In genomic region chr2:116088246-116088645, GRCh38 we compare ENCODE assay signal across 18 cellular contexts.
DNase-seq lines count a peak whose midpoint lies in the region; ATAC-seq and TF ChIP-seq lines count a peak whose summit lies in the region.
"Had no signal": no experiment of that assay in that cellular context is flagged by ENCODE, and none has a peak within 500 bp of the region (broad histone marks: within the 10 kb centered on the region; RNA-seq: fewer than 3 reads in every experiment).

No MANE protein-coding gene starts in this region.

- ATAC-seq in GM19023 (IDR thresholded peaks at IDR 0.05; ENCODE audit: unreplicated experiment), result no peak
- ATAC-seq in HG02852 (IDR thresholded peaks at IDR 0.05; ENCODE audit: unreplicated experiment), result no peak
- ATAC-seq: K562 had no signal

- no peak overlapping the region for H3K4me3 Mint-ChIP-seq in mesothelial cell of epicardium
- H3K4me3 Mint-ChIP-seq: CD4-positive, CD25-positive, alpha-beta regulatory T cell; CD8-positive, alpha-beta memory T cell; H9 had no signal

- no peaks in the 10 kb centered on the region for H3K36me3 ChIP-seq in testis (ENCODE audit: low read depth, missing control alignments)
- H3K36me3 ChIP-seq: BE2C had no signal

- peaks cover 5% of the 10 kb centered on the region for H3K4me1 ChIP-seq in testis
- H3K4me1 ChIP-seq: BE2C had no signal

- intact Hi-C loops in testis (cut with DNase I; ENCODE audit: low total_unique reads), result no loop called here

- H3K36me3 Mint-ChIP-seq in mesothelial cell of epicardium, result peaks cover 4% of the 10 kb centered on the region
- H3K36me3 Mint-ChIP-seq: CD4-positive, CD25-positive, alpha-beta regulatory T cell; CD8-positive, alpha-beta memory T cell had no signal

- TF ChIP-seq POLR2A in testis (IDR thresholded peaks at IDR 0.05), result no peak

- no peaks in the 10 kb centered on the region for H3K9me3 ChIP-seq in testis
- H3K9me3 ChIP-seq: BE2C had no signal

- DNase-seq in SK-MEL-5 (ENCODE audit: low read depth, low spot score), result peak; percentile 27
- DNase-seq in foreskin melanocyte, result peak; percentile 71
- no peak for DNase-seq in mesothelial cell of epicardium (ENCODE audit: low spot score in 2 of 2, unreplicated experiment in 2 of 2)
- DNase-seq in testis, result peak; percentile 73
- DNase-seq in activated CD4-positive, alpha-beta T cell treated with anti-CD3 and anti-CD28 coated beads for 1 hour, result no peak
- DNase-seq: ACHN; BE2C; C1 segment of cervical spinal cord; CD4-positive, CD25-positive, alpha-beta regulatory T cell; CD8-positive, alpha-beta memory T cell; DMS153; DMS79; GF-D8; H9; IMR-90 had no signal

- 47 to 60% methylated on average over 3 of the region's 3 CpGs for WGBS in testis, 2 donors

- in situ Hi-C loops in SK-MEL-5 (cut with HindIII; ENCODE audit: low pct_unique_long_range_greater_than_20kb, low sequenced_read_pairs), result no loop called here

- TF ChIP-seq CTCF in mesothelial cell of epicardium (IDR thresholded peaks at IDR 0.05; ENCODE audit: unreplicated experiment) (no peak), testis (IDR thresholded peaks at IDR 0.05) (no peak)

- H3K27ac Mint-ChIP-seq in mesothelial cell of epicardium, result peak overlapping the region; percentile 58
- H3K27ac Mint-ChIP-seq: CD4-positive, CD25-positive, alpha-beta regulatory T cell; CD8-positive, alpha-beta memory T cell; H9 had no signal

- H3K4me1 Mint-ChIP-seq in mesothelial cell of epicardium, result peaks cover 11% of the 10 kb centered on the region
- H3K4me1 Mint-ChIP-seq: CD4-positive, CD25-positive, alpha-beta regulatory T cell; CD8-positive, alpha-beta memory T cell had no signal

- no peaks in the 10 kb centered on the region for H3K27me3 ChIP-seq in testis
- H3K27me3 ChIP-seq: BE2C had no signal

- peak overlapping the region; percentile 74 to 84 for H3K27ac ChIP-seq in testis

- no peak overlapping the region for H3K4me3 ChIP-seq in testis
- H3K4me3 ChIP-seq: K562 had no signal

- peaks cover 28% of the 10 kb centered on the region for H3K9me3 Mint-ChIP-seq in mesothelial cell of epicardium

- no peaks in the 10 kb centered on the region for H3K27me3 Mint-ChIP-seq in mesothelial cell of epicardium (ENCODE audit: low read depth)
- H3K27me3 Mint-ChIP-seq: CD4-positive, CD25-positive, alpha-beta regulatory T cell; CD8-positive, alpha-beta memory T cell had no signal

Comparison
In these comparisons a context has a peak if more than half of its experiments do, and no peak if none do; other contexts are left out.
1. DNase-seq: peak in SK-MEL-5 (single experiment), foreskin melanocyte (single experiment) and testis (single experiment); none in mesothelial cell of epicardium (0 of 2) and activated CD4-positive, alpha-beta T cell treated with anti-CD3 and anti-CD28 coated beads for 1 hour (single experiment).